In the genomic region with DNA sequence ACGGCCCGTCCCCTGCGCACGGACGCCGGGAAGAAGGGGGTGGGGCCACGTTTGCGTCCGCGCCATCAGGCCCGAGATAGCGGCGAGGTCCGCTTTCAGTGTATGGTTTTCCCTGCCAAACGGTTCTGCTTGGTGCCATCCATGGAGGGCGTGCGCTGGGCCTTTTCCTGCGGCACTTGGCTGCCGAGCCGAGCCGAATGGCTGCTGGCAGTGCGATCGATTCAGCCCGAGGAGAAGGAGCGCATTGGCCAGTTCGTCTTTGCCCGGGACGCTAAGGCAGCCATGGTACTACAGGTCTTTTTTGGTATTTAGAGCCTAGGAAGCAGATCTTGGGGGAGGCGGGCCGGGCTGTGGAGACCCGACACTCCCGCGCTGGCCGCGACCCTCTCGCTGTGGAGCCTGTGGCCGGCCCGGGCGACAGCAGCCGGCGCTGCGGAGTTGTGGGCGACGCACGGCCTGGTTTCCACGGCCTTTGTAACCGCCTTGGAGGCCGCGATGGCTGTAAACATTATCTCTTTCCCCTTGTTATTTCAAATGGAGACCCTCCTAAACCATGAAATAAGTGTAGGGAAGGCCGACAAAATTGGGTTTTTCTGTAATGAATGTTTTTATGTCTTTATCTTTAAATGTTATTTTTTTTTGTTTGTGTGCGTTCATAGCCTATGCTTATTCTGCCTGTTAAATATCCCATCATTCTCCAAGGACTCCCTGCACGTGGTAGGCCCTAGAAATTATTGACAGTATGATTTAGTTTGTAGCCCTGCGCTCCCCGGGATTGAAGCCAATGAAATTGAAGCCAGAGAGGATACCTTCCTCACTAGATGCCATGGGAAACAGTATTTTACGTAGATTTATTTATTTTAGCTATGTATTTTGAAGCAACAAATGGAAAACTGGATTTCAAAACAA, we compare ENCODE assay signal across 1 cellular context.
TF ChIP-seq lines count a peak whose summit lies in the region.

A gene with protein sequence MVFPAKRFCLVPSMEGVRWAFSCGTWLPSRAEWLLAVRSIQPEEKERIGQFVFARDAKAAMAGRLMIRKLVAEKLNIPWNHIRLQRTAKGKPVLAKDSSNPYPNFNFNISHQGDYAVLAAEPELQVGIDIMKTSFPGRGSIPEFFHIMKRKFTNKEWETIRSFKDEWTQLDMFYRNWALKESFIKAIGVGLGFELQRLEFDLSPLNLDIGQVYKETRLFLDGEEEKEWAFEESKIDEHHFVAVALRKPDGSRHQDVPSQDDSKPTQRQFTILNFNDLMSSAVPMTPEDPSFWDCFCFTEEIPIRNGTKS (plus strand): TSS at position 54 of the 909 bp plus-strand sequence. CDS start 49 bp downstream, at position 103.

TF ChIP-seq in K562, 482 proteins besides CTCF, POLR2A, EP300 and RAD21 (continued from another document and continues in another):
- TF ChIP-seq, protein P1, sequence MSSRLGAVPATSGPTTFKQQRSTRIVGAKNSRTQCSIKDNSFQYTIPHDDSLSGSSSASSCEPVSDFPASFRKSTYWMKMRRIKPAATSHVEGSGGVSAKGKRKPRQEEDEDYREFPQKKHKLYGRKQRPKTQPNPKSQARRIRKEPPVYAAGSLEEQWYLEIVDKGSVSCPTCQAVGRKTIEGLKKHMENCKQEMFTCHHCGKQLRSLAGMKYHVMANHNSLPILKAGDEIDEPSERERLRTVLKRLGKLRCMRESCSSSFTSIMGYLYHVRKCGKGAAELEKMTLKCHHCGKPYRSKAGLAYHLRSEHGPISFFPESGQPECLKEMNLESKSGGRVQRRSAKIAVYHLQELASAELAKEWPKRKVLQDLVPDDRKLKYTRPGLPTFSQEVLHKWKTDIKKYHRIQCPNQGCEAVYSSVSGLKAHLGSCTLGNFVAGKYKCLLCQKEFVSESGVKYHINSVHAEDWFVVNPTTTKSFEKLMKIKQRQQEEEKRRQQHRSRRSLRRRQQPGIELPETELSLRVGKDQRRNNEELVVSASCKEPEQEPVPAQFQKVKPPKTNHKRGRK (tag; IDR thresholded peaks at IDR 0.05), result no peak
- TF ChIP-seq TEAD2 (tag; IDR thresholded peaks at IDR 0.05), result no peak
- TF ChIP-seq, protein P2, sequence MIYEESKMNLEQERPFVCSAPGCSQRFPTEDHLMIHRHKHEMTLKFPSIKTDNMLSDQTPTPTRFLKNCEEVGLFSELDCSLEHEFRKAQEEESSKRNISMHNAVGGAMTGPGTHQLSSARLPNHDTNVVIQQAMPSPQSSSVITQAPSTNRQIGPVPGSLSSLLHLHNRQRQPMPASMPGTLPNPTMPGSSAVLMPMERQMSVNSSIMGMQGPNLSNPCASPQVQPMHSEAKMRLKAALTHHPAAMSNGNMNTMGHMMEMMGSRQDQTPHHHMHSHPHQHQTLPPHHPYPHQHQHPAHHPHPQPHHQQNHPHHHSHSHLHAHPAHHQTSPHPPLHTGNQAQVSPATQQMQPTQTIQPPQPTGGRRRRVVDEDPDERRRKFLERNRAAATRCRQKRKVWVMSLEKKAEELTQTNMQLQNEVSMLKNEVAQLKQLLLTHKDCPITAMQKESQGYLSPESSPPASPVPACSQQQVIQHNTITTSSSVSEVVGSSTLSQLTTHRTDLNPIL (CRISPR knock-in tag; IDR thresholded peaks at IDR 0.05), result no peak
- no peak for TF ChIP-seq NR1H2 (CRISPR knock-in tag; IDR thresholded peaks at IDR 0.05)
- TF ChIP-seq PTTG1 (tag; IDR thresholded peaks at IDR 0.05; ENCODE audit: low read depth), result no peak
- no peak for TF ChIP-seq CBFA2T2 (conservative IDR thresholded peaks at IDR 0.05)
- TF ChIP-seq SIX5 (IDR thresholded peaks at IDR 0.05; ENCODE audit: borderline replicate concordance in 1 of 2, insufficient read depth in 1 of 2, low read depth in 1 of 2, low read length in 2 of 2), result no peak
- TF ChIP-seq, protein P3, sequence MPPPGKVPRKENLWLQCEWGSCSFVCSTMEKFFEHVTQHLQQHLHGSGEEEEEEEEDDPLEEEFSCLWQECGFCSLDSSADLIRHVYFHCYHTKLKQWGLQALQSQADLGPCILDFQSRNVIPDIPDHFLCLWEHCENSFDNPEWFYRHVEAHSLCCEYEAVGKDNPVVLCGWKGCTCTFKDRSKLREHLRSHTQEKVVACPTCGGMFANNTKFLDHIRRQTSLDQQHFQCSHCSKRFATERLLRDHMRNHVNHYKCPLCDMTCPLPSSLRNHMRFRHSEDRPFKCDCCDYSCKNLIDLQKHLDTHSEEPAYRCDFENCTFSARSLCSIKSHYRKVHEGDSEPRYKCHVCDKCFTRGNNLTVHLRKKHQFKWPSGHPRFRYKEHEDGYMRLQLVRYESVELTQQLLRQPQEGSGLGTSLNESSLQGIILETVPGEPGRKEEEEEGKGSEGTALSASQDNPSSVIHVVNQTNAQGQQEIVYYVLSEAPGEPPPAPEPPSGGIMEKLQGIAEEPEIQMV (tag; conservative IDR thresholded peaks at IDR 0.05; ENCODE audit: low read depth), result no peak
- TF ChIP-seq IFI16 (CRISPR knock-in tag; IDR thresholded peaks at IDR 0.05), result no peak
- TF ChIP-seq TCF3 (CRISPR knock-in tag; IDR thresholded peaks at IDR 0.05), result no peak
- TF ChIP-seq HNRNPK (IDR thresholded peaks at IDR 0.05; ENCODE audit: low read depth, low read length, poor library complexity, severe bottlenecking), result no peak
- TF ChIP-seq GATAD2A (IDR thresholded peaks at IDR 0.05), result no peak
- TF ChIP-seq SMAD4 (CRISPR knock-in tag; conservative IDR thresholded peaks at IDR 0.05), result no peak
- TF ChIP-seq DACH1 (IDR thresholded peaks at IDR 0.05; ENCODE audit: partially characterized antibody), result no peak
- TF ChIP-seq, protein P4, sequence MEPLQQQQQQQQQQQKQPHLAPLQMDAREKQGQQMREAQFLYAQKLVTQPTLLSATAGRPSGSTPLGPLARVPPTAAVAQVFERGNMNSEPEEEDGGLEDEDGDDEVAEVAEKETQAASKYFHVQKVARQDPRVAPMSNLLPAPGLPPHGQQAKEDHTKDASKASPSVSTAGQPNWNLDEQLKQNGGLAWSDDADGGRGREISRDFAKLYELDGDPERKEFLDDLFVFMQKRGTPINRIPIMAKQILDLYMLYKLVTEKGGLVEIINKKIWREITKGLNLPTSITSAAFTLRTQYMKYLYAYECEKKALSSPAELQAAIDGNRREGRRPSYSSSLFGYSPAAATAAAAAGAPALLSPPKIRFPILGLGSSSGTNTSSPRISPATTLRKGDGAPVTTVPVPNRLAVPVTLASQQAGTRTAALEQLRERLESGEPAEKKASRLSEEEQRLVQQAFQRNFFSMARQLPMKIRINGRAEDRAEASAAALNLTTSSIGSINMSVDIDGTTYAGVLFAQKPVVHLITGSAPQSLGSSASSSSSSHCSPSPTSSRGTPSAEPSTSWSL (CRISPR knock-in tag; IDR thresholded peaks at IDR 0.05; ENCODE audit: borderline replicate concordance), result no peak
- no peak for TF ChIP-seq KDM2B (CRISPR knock-in tag; IDR thresholded peaks at IDR 0.05)
- TF ChIP-seq ZNF316 (IDR thresholded peaks at IDR 0.05), result no peak
- TF ChIP-seq RFX5 (IDR thresholded peaks at IDR 0.05; ENCODE audit: low read depth, low read length), result no peak
- TF ChIP-seq, protein P5, sequence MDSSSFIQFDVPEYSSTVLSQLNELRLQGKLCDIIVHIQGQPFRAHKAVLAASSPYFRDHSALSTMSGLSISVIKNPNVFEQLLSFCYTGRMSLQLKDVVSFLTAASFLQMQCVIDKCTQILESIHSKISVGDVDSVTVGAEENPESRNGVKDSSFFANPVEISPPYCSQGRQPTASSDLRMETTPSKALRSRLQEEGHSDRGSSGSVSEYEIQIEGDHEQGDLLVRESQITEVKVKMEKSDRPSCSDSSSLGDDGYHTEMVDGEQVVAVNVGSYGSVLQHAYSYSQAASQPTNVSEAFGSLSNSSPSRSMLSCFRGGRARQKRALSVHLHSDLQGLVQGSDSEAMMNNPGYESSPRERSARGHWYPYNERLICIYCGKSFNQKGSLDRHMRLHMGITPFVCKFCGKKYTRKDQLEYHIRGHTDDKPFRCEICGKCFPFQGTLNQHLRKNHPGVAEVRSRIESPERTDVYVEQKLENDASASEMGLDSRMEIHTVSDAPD (CRISPR knock-in tag; IDR thresholded peaks at IDR 0.05), result no peak
- TF ChIP-seq, protein P6, sequence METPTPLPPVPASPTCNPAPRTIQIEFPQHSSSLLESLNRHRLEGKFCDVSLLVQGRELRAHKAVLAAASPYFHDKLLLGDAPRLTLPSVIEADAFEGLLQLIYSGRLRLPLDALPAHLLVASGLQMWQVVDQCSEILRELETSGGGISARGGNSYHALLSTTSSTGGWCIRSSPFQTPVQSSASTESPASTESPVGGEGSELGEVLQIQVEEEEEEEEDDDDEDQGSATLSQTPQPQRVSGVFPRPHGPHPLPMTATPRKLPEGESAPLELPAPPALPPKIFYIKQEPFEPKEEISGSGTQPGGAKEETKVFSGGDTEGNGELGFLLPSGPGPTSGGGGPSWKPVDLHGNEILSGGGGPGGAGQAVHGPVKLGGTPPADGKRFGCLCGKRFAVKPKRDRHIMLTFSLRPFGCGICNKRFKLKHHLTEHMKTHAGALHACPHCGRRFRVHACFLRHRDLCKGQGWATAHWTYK (CRISPR knock-in tag; IDR thresholded peaks at IDR 0.05), result 0 out of 2 replicates have a peak, but pooled peaks have one; percentile 35
- TF ChIP-seq GABPA (tag; conservative IDR thresholded peaks at IDR 0.05; ENCODE audit: low read depth), result no peak
- TF ChIP-seq HOXB6 (CRISPR knock-in tag; IDR thresholded peaks at IDR 0.05; ENCODE audit: borderline replicate concordance), result no peak
- TF ChIP-seq ZFP36 (IDR thresholded peaks at IDR 0.05; ENCODE audit: low read depth, low read length, partially characterized antibody), result no peak
- no peak for TF ChIP-seq BACH1 (tag; IDR thresholded peaks at IDR 0.05)
- TF ChIP-seq ZNF217 (CRISPR knock-in tag; IDR thresholded peaks at IDR 0.05), result no peak
- TF ChIP-seq, protein P7, sequence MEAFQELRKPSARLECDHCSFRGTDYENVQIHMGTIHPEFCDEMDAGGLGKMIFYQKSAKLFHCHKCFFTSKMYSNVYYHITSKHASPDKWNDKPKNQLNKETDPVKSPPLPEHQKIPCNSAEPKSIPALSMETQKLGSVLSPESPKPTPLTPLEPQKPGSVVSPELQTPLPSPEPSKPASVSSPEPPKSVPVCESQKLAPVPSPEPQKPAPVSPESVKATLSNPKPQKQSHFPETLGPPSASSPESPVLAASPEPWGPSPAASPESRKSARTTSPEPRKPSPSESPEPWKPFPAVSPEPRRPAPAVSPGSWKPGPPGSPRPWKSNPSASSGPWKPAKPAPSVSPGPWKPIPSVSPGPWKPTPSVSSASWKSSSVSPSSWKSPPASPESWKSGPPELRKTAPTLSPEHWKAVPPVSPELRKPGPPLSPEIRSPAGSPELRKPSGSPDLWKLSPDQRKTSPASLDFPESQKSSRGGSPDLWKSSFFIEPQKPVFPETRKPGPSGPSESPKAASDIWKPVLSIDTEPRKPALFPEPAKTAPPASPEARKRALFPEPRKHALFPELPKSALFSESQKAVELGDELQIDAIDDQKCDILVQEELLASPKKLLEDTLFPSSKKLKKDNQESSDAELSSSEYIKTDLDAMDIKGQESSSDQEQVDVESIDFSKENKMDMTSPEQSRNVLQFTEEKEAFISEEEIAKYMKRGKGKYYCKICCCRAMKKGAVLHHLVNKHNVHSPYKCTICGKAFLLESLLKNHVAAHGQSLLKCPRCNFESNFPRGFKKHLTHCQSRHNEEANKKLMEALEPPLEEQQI (IDR thresholded peaks at IDR 0.05), result no peak
- peak; percentile 55; the same call in 1 of the 2 replicates for TF ChIP-seq ZNF431 (CRISPR knock-in tag; IDR thresholded peaks at IDR 0.05)
- TF ChIP-seq, protein P8, sequence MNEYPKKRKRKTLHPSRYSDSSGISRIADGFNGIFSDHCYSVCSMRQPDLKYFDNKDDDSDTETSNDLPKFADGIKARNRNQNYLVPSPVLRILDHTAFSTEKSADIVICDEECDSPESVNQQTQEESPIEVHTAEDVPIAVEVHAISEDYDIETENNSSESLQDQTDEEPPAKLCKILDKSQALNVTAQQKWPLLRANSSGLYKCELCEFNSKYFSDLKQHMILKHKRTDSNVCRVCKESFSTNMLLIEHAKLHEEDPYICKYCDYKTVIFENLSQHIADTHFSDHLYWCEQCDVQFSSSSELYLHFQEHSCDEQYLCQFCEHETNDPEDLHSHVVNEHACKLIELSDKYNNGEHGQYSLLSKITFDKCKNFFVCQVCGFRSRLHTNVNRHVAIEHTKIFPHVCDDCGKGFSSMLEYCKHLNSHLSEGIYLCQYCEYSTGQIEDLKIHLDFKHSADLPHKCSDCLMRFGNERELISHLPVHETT (CRISPR knock-in tag; conservative IDR thresholded peaks at IDR 0.05 in 1 of 2, IDR thresholded peaks at IDR 0.05 in 1 of 2), result peak in 1 of 2 experiments; percentile 51; a peak in 1 of 4 replicates
- no peak for TF ChIP-seq ZNF408 (CRISPR knock-in tag; IDR thresholded peaks at IDR 0.05; ENCODE audit: low read depth)
- no peak for TF ChIP-seq ZBED1 (IDR thresholded peaks at IDR 0.05)
- TF ChIP-seq ADNP (tag; IDR thresholded peaks at IDR 0.05), result no peak
- TF ChIP-seq, protein P9, sequence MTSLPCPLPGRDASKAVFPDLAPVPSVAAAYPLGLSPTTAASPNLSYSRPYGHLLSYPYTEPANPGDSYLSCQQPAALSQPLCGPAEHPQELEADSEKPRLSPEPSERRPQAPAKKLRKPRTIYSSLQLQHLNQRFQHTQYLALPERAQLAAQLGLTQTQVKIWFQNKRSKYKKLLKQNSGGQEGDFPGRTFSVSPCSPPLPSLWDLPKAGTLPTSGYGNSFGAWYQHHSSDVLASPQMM (CRISPR knock-in tag; IDR thresholded peaks at IDR 0.05), result no peak
- no peak for TF ChIP-seq ZNF354B (CRISPR knock-in tag; IDR thresholded peaks at IDR 0.05)
- no peak for TF ChIP-seq CHD4 (IDR thresholded peaks at IDR 0.05; ENCODE audit: insufficient read depth, insufficient replicate concordance, low read depth, low read length, poor library complexity, severe bottlenecking)
- no peak for TF ChIP-seq CBX5 (IDR thresholded peaks at IDR 0.05; ENCODE audit: borderline replicate concordance, low read depth)
- TF ChIP-seq ZNF133 (CRISPR knock-in tag; IDR thresholded peaks at IDR 0.05), result no peak
- TF ChIP-seq SUPT5H (IDR thresholded peaks at IDR 0.05), result peak; percentile 87
- TF ChIP-seq ZEB2 (IDR thresholded peaks at IDR 0.05), result no peak
- TF ChIP-seq FOXP1 (CRISPR knock-in tag; IDR thresholded peaks at IDR 0.05), result peak; percentile 67; the same call in 1 of the 2 replicates
- TF ChIP-seq HDAC3 (IDR thresholded peaks at IDR 0.05; ENCODE audit: borderline replicate concordance, partially characterized antibody), result no peak
- no peak for TF ChIP-seq SMC3 (conservative IDR thresholded peaks at IDR 0.05; ENCODE audit: insufficient read depth, low read depth, low read length)
- TF ChIP-seq HSF4 (CRISPR knock-in tag; IDR thresholded peaks at IDR 0.05; ENCODE audit: borderline replicate concordance), result no peak
- TF ChIP-seq, protein P10, sequence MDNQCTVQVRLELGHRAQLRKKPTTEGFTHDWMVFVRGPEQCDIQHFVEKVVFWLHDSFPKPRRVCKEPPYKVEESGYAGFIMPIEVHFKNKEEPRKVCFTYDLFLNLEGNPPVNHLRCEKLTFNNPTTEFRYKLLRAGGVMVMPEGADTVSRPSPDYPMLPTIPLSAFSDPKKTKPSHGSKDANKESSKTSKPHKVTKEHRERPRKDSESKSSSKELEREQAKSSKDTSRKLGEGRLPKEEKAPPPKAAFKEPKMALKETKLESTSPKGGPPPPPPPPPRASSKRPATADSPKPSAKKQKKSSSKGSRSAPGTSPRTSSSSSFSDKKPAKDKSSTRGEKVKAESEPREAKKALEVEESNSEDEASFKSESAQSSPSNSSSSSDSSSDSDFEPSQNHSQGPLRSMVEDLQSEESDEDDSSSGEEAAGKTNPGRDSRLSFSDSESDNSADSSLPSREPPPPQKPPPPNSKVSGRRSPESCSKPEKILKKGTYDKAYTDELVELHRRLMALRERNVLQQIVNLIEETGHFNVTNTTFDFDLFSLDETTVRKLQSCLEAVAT (IDR thresholded peaks at IDR 0.05), result no peak
- no peak for TF ChIP-seq CHCHD3 (CRISPR knock-in tag; IDR thresholded peaks at IDR 0.05)
- TF ChIP-seq ZNF12 (CRISPR knock-in tag; IDR thresholded peaks at IDR 0.05), result no peak
- no peak for TF ChIP-seq E2F3 (CRISPR knock-in tag; IDR thresholded peaks at IDR 0.05)
